Comparison of ENCODE assay signal across 13 cellular contexts in genomic region chr1:172654535-172654934, GRCh38. TPM values are rescaled to one million over a fixed set of nuclear protein-coding genes. Genes with fewer than 3 reads are reported as not detected.
DNase-seq lines count a peak whose midpoint lies in the region; ATAC-seq lines count a peak whose summit lies in the region.
"Had no signal": no experiment of that assay in that cellular context is flagged by ENCODE, and none has a peak within 500 bp of the region (broad histone marks: within the 10 kb centered on the region; RNA-seq: fewer than 3 reads in every experiment).

No MANE protein-coding gene starts in this region.

- no peak overlapping the region for H3K27ac Mint-ChIP-seq in activated CD4-positive, alpha-beta T cell treated with anti-CD3 and anti-CD28 coated beads for 36 hours
- H3K27ac Mint-ChIP-seq: brain, progenitor cell of endocrine pancreas had no signal

- peaks cover 9% of the 10 kb centered on the region for H3K27me3 Mint-ChIP-seq in activated CD4-positive, alpha-beta T cell treated with anti-CD3 and anti-CD28 coated beads for 36 hours
- H3K27me3 Mint-ChIP-seq: progenitor cell of endocrine pancreas had no signal

- H3K9me3 Mint-ChIP-seq in activated CD4-positive, alpha-beta T cell treated with anti-CD3 and anti-CD28 coated beads for 36 hours (ENCODE audit: low read depth) = no peaks in the 10 kb centered on the region
- H3K9me3 Mint-ChIP-seq: brain had no signal

- peak; percentile 26 for ATAC-seq in activated CD4-positive, alpha-beta T cell treated with anti-CD3 and anti-CD28 coated beads for 36 hours
- ATAC-seq in GM19395 (IDR thresholded peaks at IDR 0.05; ENCODE audit: unreplicated experiment) = no peak

- CTCF ChIA-PET in activated CD4-positive, alpha-beta T cell treated with anti-CD3 and anti-CD28 coated beads for 36 hours (lab: Charles Lee) = interaction anchor here (1.1 kb wide), 1 partner anchor 11 kb away, joined by 3 read pairs; no protein-coding TSS in a partner anchor

- H3K36me3 Mint-ChIP-seq in activated CD4-positive, alpha-beta T cell treated with anti-CD3 and anti-CD28 coated beads for 36 hours (ENCODE audit: low read depth) = no peaks in the 10 kb centered on the region
- H3K36me3 Mint-ChIP-seq: brain had no signal

- intact Hi-C loops in activated CD4-positive, alpha-beta T cell treated with anti-CD3 and anti-CD28 coated beads for 36 hours (cut with DNase I, micrococcal nuclease) = no loop called here

- H3K4me1 Mint-ChIP-seq in activated CD4-positive, alpha-beta T cell treated with anti-CD3 and anti-CD28 coated beads for 36 hours = peaks cover 24% of the 10 kb centered on the region
- H3K4me1 Mint-ChIP-seq: brain had no signal

- POLR2A ChIA-PET in activated CD4-positive, alpha-beta T cell treated with anti-CD3 and anti-CD28 coated beads for 36 hours (lab: Charles Lee) = interaction anchor here (0.7 kb wide), 1 partner anchor 17 kb away, joined by 3 read pairs; no protein-coding TSS in a partner anchor

- peak; percentile 45 for DNase-seq in activated CD4-positive, alpha-beta T cell treated with anti-CD3 and anti-CD28 coated beads for 36 hours
- no peak for DNase-seq in activated CD4-positive, alpha-beta T cell treated with anti-CD3 and anti-CD28 coated beads for 4 hours
- DNase-seq in HPDE6-E6E7 (ENCODE audit: extremely low spot score) = peak; percentile 42
- peak; percentile 18 for DNase-seq in amniotic stem cell (lab: John Stamatoyannopoulos, UW)
- DNase-seq in kidney glomerular epithelial cell (lab: John Stamatoyannopoulos, UW) = peak; percentile 52
- DNase-seq in activated CD4-positive, alpha-beta T cell treated with anti-CD3 and anti-CD28 coated beads, Interleukin-2, amount 50 U/mL, for 1 hour = no peak
- no peak for DNase-seq in SIG-M5 (lab: John Stamatoyannopoulos, UW)
- DNase-seq: GDM1, NCI-H1092 treated with DMSO at 0.1 percent for 48 hours, NCI-H774 had no signal

- no peak overlapping the region for H3K4me3 Mint-ChIP-seq in activated CD4-positive, alpha-beta T cell treated with anti-CD3 and anti-CD28 coated beads for 36 hours
- H3K4me3 Mint-ChIP-seq: brain had no signal

RNA-seq across cellular contexts. Expression of gene FASLG, which starts 4.4 kb away (rescaled TPM):
- 1 to 10 TPM; 3.6 to 4.0 TPM for total RNA-seq in activated CD4-positive, alpha-beta T cell treated with anti-CD3 and anti-CD28 coated beads for 36 hours
- total RNA-seq: progenitor cell of endocrine pancreas had no signal

Comparison
In these comparisons a context has a peak if more than half of its experiments do, and no peak if none do; other contexts are left out.
1. DNase-seq: peak in activated CD4-positive, alpha-beta T cell treated with anti-CD3 and anti-CD28 coated beads for 36 hours (single experiment), HPDE6-E6E7 (single experiment), amniotic stem cell (single experiment) and kidney glomerular epithelial cell (single experiment); none in activated CD4-positive, alpha-beta T cell treated with anti-CD3 and anti-CD28 coated beads for 4 hours (0 of 2), activated CD4-positive, alpha-beta T cell treated with anti-CD3 and anti-CD28 coated beads, Interleukin-2, amount 50 U/mL, for 1 hour (single experiment) and SIG-M5 (single experiment).